In the genomic region with DNA sequence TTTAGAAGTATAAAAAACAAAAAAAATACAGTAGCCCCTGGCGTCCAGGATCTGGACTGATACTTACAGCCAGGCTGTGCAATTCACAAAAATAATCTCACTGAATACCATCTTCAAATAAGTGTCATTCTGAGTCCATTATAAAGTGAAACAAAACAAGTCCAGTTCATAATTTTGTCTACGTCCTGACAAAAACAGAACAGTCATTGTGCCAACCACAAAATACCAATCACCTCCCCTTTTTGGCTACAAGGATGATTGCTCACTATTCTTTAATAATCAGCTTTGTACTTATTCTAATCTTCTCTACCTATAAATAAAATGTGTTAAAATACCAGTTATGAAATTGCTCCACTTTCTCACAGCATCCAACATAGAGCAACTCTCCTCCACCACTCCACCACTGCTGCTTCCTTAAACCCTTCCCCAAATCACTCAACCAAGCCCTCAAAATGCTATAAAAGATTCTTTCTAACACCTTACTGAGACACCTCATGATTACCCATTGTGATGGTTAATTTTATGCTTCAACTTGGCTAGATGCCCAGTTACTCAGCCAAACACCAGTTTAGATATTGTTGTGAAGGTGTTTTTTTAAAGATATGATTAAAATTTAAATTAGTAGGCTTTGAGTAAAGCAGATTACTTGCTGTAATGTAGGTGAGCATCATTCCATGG, we compare ENCODE assay signal across 16 cellular contexts.
DNase-seq lines count a peak whose midpoint lies in the region; ATAC-seq, FAIRE-seq and TF ChIP-seq lines count a peak whose summit lies in the region.
"Had no signal": no experiment of that assay in that cellular context is flagged by ENCODE, and none has a peak within 500 bp of the region (broad histone marks: within the 10 kb centered on the region; RNA-seq: fewer than 3 reads in every experiment).

No MANE protein-coding gene starts in this region.

- no peak for TF ChIP-seq POLR2A in K562 (conservative IDR thresholded peaks at IDR 0.05)

- no peak for TF ChIP-seq RAD21 in K562 (CRISPR knock-in tag; conservative IDR thresholded peaks at IDR 0.05 in 1 of 2, IDR thresholded peaks at IDR 0.05 in 1 of 2)

- H4K8ac ChIP-seq in mesendoderm (ENCODE audit: low read depth, low read length): no peak overlapping the region

- H2AFZ ChIP-seq in K562 (ENCODE audit: low read depth, low read length): no peak overlapping the region

- H3K9ac ChIP-seq in K562 (ENCODE audit: insufficient read depth in 1 of 2, low read depth in 2 of 2, low read length in 2 of 2): no peak overlapping the region
- H3K9ac ChIP-seq in mesendoderm (ENCODE audit: low read length): no peak overlapping the region

- no peak for TF ChIP-seq CTCF in K562 (IDR thresholded peaks at IDR 0.05 in 2 of 3, conservative IDR thresholded peaks at IDR 0.05 in 1 of 3; ENCODE audit: insufficient read depth in 2 of 3, low read depth in 1 of 3, low read length in 3 of 3)

- in situ Hi-C loops in K562 (cut with MboI): no loop called here

- CTCF ChIA-PET in K562 (lab: Yijun Ruan, JAX; ENCODE audit: low intra/inter-chr PET ratio): no interaction called here

- H3K23ac ChIP-seq in mesendoderm (ENCODE audit: low read length): no peak overlapping the region

- no peak overlapping the region for H3K56ac ChIP-seq in mesendoderm (ENCODE audit: low read length)

- H2AK5ac ChIP-seq in mesendoderm (ENCODE audit: low read length): no peak overlapping the region

- H2BK120ac ChIP-seq in mesendoderm (ENCODE audit: low read depth, low read length): no peak overlapping the region

- H3K4ac ChIP-seq in mesendoderm (ENCODE audit: low read depth, low read length): no peak overlapping the region

- H3K4me2 ChIP-seq in K562 (ENCODE audit: insufficient read depth, low read length) (no peak overlapping the region), mesendoderm (ENCODE audit: low read length) (no peak overlapping the region)

- no peak overlapping the region for H2BK15ac ChIP-seq in mesendoderm (replicated peaks; ENCODE audit: low read depth)

- ATAC-seq in K562: no peak; the same call in 2 of the 3 replicates
- ATAC-seq: activated CD4-positive, alpha-beta T cell treated with anti-CD3 and anti-CD28 coated beads for 36 hours; lower lobe of right lung had no signal

- H3K18ac ChIP-seq in mesendoderm (ENCODE audit: low read length): no peak overlapping the region

- no peaks in the 10 kb centered on the region for H3K9me1 ChIP-seq in K562 (ENCODE audit: control insufficient read depth, insufficient read depth, low read length)

- H3K36me3 ChIP-seq in K562 (ENCODE audit: control insufficient read depth, insufficient read depth, low read length): no peaks in the 10 kb centered on the region; the same call in 2 of the 3 replicates
- H3K36me3 ChIP-seq in mesendoderm (ENCODE audit: control insufficient read depth, insufficient read depth, low read length): no peaks in the 10 kb centered on the region
- H3K36me3 ChIP-seq: lower lobe of right lung, tibial nerve had no signal

- WGBS in K562 (ENCODE audit: insufficient coverage, low coverage, missing lambda C conversion rate): 42% methylated on average over 2 of the region's 2 CpGs
- no CpG with 5 or more reads among the region's 2 CpGs for whole genome bisulfite sequencing in mesendoderm (ENCODE audit: extremely low coverage, insufficient coverage, low lambda C conversion rate)

- H3K27me3 ChIP-seq in K562 (ENCODE audit: control insufficient read depth in 2 of 2, insufficient read depth in 2 of 2, low read length in 2 of 2) (no peaks in the 10 kb centered on the region), mesendoderm (ENCODE audit: insufficient read depth, low read length, poor library complexity) (no peaks in the 10 kb centered on the region)
- H3K27me3 ChIP-seq: tibial nerve had no signal

- H4K5ac ChIP-seq in mesendoderm (ENCODE audit: low read length): no peak overlapping the region

- H3K4me1 ChIP-seq in K562 (replicated peaks in 1 of 2; ENCODE audit: control insufficient read depth in 2 of 2, insufficient read depth in 2 of 2, low read length in 2 of 2): peaks cover 0 to 15% of the 10 kb centered on the region in 2 experiments; a peak in 3 of 5 replicates
- H3K4me1 ChIP-seq in mesendoderm (ENCODE audit: control insufficient read depth, low read depth, low read length): no peaks in the 10 kb centered on the region
- H3K4me1 ChIP-seq: lower lobe of right lung, tibial nerve had no signal

- no peak for TF ChIP-seq EP300 in K562 (IDR thresholded peaks at IDR 0.05; ENCODE audit: low read length)

- no peaks in the 10 kb centered on the region for H3K79me1 ChIP-seq in mesendoderm (ENCODE audit: low read length)

- DNase-seq in NCI-H2107 treated with DMSO at 0.1 percent for 48 hours (lab: John Stamatoyannopoulos, UW; ENCODE audit: unreplicated experiment) (peak; percentile 33), NCI-H2107 (lab: John Stamatoyannopoulos, UW) (no peak), NCI-H2081 (lab: John Stamatoyannopoulos, UW) (peak; percentile 79 to 93), K562 (ENCODE audit: extremely low read depth in 1 of 4, low spot score in 3 of 4) (no peak), mesendoderm (peak; percentile 18), iPS-NIHi11 (ENCODE audit: low spot score) (no peak), GM19238 (ENCODE audit: insufficient read length, low spot score) (no peak), NCI-H1105 (lab: John Stamatoyannopoulos, UW) (no peak)
- DNase-seq: 8988T; activated CD4-positive, alpha-beta T cell treated with anti-CD3 and anti-CD28 coated beads for 36 hours; hypothalamus; lower lobe of right lung; occipital lobe; stimulated activated CD4-positive, alpha-beta T cell treated with anti-CD3 and anti-CD28 coated beads, Interleukin-12 subunit alpha, Interleukin-12 subunit beta, amount 100 ng/mL, for 4 hours had no signal

- BruUV-seq in K562 (replicated peaks; lab: Mats Ljungman, UMichigan): no TSS peak

- H3K27ac ChIP-seq in K562 (ENCODE audit: extremely low read depth, low read depth, low read length): no peak overlapping the region
- no peak overlapping the region for H3K27ac ChIP-seq in mesendoderm (ENCODE audit: low read depth, low read length)
- H3K27ac ChIP-seq: lower lobe of right lung, tibial nerve had no signal

- H4K20me1 ChIP-seq in K562 (replicated peaks; ENCODE audit: control insufficient read depth, insufficient read depth, low read length): no peaks in the 10 kb centered on the region

- POLR2A ChIA-PET in K562 (lab: Yijun Ruan, JAX): no interaction called here

- no peak for FAIRE-seq in K562 (lab: Jason Lieb, UNC)
- FAIRE-seq: GM12891 had no signal

- H3K79me2 ChIP-seq in K562 (ENCODE audit: control insufficient read depth, insufficient read depth, low read length) (no peaks in the 10 kb centered on the region), mesendoderm (ENCODE audit: control insufficient read depth, insufficient read depth, low read length) (no peaks in the 10 kb centered on the region)

- no peak overlapping the region for H3K4me3 ChIP-seq in K562
- no peak overlapping the region for H3K4me3 ChIP-seq in mesendoderm (ENCODE audit: low read length)
- H3K4me3 ChIP-seq: lower lobe of right lung, tibial nerve had no signal

- H2BK5ac ChIP-seq in mesendoderm (ENCODE audit: low read length): no peak overlapping the region

- no peaks in the 10 kb centered on the region for H3K9me3 ChIP-seq in K562 (replicated peaks; ENCODE audit: control insufficient read depth, insufficient read depth, low read depth, low read length)
- H3K9me3 ChIP-seq: lower lobe of right lung, tibial nerve had no signal

- intact Hi-C loops in K562 (cut with micrococcal nuclease): no loop called here

TF ChIP-seq in K562, 482 proteins besides CTCF, POLR2A, EP300 and RAD21:
- no peak for TF ChIP-seq CBX3 (IDR thresholded peaks at IDR 0.05; ENCODE audit: borderline replicate concordance in 1 of 2, low read length in 2 of 2)
- TF ChIP-seq NFIC (IDR thresholded peaks at IDR 0.05): peak; percentile 66

Comparison
In these comparisons a context has a peak if more than half of its experiments do, and no peak if none do; other contexts are left out.
1. DNase-seq: peak in NCI-H2107 treated with DMSO at 0.1 percent for 48 hours (single experiment), NCI-H2081 (2 of 2) and mesendoderm (single experiment); none in NCI-H2107 (single experiment), K562 (0 of 4), iPS-NIHi11 (single experiment), GM19238 (single experiment) and NCI-H1105 (single experiment).